8 cellular contexts compared by ENCODE assay signal in the genomic region with DNA sequence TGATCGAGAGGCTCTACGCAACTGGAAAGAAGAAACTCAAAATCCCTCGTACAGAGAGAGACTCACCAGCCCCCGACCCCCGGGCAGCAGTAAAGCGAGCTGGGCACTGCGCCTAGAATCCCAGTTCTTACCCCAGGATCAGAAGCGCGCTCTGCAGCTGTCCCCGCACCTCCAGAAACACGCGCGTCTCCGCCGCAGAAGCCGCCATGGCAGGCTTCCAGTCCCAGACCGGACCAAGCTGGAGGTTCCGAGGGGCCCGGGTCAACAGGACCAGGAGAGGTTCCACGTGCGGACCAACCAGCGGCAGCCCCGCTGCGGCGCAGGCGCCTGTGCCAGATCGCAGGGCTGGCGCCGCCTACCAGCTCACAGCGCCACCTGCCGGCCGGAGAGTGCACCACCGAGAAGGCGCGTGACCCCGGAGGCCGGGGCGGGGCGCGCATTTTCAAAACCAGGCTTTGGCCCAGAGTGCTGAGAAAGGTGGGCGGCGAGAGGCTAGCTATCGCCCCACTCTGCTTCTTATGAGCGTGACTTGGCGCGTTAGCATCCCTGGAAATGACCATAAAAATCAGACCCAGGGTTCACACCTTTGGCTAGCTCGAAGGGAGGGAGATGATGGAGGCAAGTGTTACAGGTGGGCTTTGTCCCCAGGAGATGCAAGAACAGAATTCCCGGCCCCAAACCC. TPM values are rescaled to one million over a fixed set of nuclear protein-coding genes. Genes with fewer than 3 reads are reported as not detected.
A peak's percentile ranks its signal among the peaks of the same experiment; 100 is the strongest.
DNase-seq lines count a peak whose midpoint lies in the region; ATAC-seq, FAIRE-seq and TF ChIP-seq lines count a peak whose summit lies in the region.

A gene with protein sequence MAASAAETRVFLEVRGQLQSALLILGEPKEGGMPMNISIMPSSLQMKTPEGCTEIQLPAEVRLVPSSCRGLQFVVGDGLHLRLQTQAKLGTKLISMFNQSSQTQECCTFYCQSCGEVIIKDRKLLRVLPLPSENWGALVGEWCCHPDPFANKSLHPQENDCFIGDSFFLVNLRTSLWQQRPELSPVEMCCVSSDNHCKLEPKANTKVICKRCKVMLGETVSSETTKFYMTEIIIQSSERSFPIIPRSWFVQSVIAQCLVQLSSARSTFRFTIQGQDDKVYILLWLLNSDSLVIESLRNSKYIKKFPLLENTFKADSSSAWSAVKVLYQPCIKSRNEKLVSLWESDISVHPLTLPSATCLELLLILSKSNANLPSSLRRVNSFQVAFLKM (minus strand): TSS at position 331 of the 682 bp plus-strand sequence. CDS start 123 bp downstream, at position 208.

- H3K4me2 ChIP-seq in mesendoderm (ENCODE audit: low read length) = peak within 1 kb of the TSS; percentile 58

- H4K5ac ChIP-seq in mesendoderm (ENCODE audit: low read length) = peak within 1 kb of the TSS; percentile 21

- no peak within 1 kb of the TSS for H4K8ac ChIP-seq in mesendoderm (ENCODE audit: low read depth, low read length)

- DNase-seq in CD4-positive, CD25-positive, alpha-beta regulatory T cell = peak; percentile 87 to 88 (median 88)
- DNase-seq in GM19239 (ENCODE audit: insufficient read length, low spot score) = peak; percentile 48
- DNase-seq in NCI-H748 treated with DMSO at 0.1 percent for 48 hours (lab: John Stamatoyannopoulos, UW) = peak; percentile 76
- peak; percentile 95 for DNase-seq in activated CD8-positive, alpha-beta T cell treated with anti-CD3 and anti-CD28 coated beads for 36 hours
- peak; percentile 89 for DNase-seq in effector CD8-positive, alpha-beta T cell (lab: John Stamatoyannopoulos, UW)
- peak; percentile 89 for DNase-seq in mesendoderm
- DNase-seq in stimulated activated CD8-positive, alpha-beta memory T cell treated with anti-CD3 and anti-CD28 coated beads, Interleukin-12 subunit alpha, Interleukin-12 subunit beta, amount 100 ng/mL, for 4 hours (ENCODE audit: low read depth) = peak; percentile 84

- H2BK120ac ChIP-seq in mesendoderm (ENCODE audit: low read depth, low read length) = no peak within 1 kb of the TSS

- CTCF ChIA-PET in activated CD8-positive, alpha-beta T cell treated with anti-CD3 and anti-CD28 coated beads for 36 hours (lab: Charles Lee) = interaction anchor here (0.7 to 5.0 kb wide), 51 partner anchors 10 to 843 kb away, joined by 3 to 187 read pairs (median 5); a partner anchor contains a TSS

- no peak within 1 kb of the TSS for H2AK5ac ChIP-seq in mesendoderm (ENCODE audit: low read length)

- H3K79me2 ChIP-seq in mesendoderm (ENCODE audit: control insufficient read depth, insufficient read depth, low read length) = peaks cover 3% of the 10 kb centered on the region

- peaks cover 2% of the 10 kb centered on the region for H3K79me1 ChIP-seq in mesendoderm (ENCODE audit: low read length)

- peaks cover 23 to 54% (median 41%) of the 10 kb centered on the region in 4 donors for H3K4me1 Mint-ChIP-seq in CD4-positive, CD25-positive, alpha-beta regulatory T cell
- H3K4me1 Mint-ChIP-seq in activated CD8-positive, alpha-beta T cell treated with anti-CD3 and anti-CD28 coated beads for 36 hours (ENCODE audit: low read depth) = peaks cover 48% of the 10 kb centered on the region

- H3K9me3 ChIP-seq in CD4-positive, CD25-positive, alpha-beta regulatory T cell (ENCODE audit: control insufficient read depth in 2 of 2, low read length in 2 of 2) = no peaks in the 10 kb centered on the region

- H3K36me3 ChIP-seq in CD4-positive, CD25-positive, alpha-beta regulatory T cell (ENCODE audit: control insufficient read depth, insufficient read depth, low read length) = no peaks in the 10 kb centered on the region
- no peaks in the 10 kb centered on the region for H3K36me3 ChIP-seq in mesendoderm (ENCODE audit: control insufficient read depth, insufficient read depth, low read length)

- POLR2A ChIA-PET in activated CD8-positive, alpha-beta T cell treated with anti-CD3 and anti-CD28 coated beads for 36 hours (lab: Charles Lee) = interaction anchor here (0.7 to 1.5 kb wide), 5 partner anchors 19 to 818 kb away, joined by 3 to 5 read pairs (median 3); no protein-coding TSS in a partner anchor

- ATAC-seq in CD4-positive, CD25-positive, alpha-beta regulatory T cell (ENCODE audit: low read depth in 2 of 2) = peak; percentile 73 to 75
- peak; percentile 67 for ATAC-seq in HG03439 (IDR thresholded peaks at IDR 0.05; ENCODE audit: unreplicated experiment)
- ATAC-seq in activated CD8-positive, alpha-beta T cell treated with anti-CD3 and anti-CD28 coated beads for 36 hours = peak; percentile 74

- no peak within 1 kb of the TSS for H3K23ac ChIP-seq in mesendoderm (ENCODE audit: low read length)

- peak; percentile 52 for FAIRE-seq in GM19239 (lab: Jason Lieb, UNC)

- peak within 1 kb of the TSS; percentile 75 for H3K18ac ChIP-seq in mesendoderm (ENCODE audit: low read length)

- intact Hi-C loops in activated CD8-positive, alpha-beta T cell treated with anti-CD3 and anti-CD28 coated beads for 36 hours (cut with micrococcal nuclease) = loop anchor here (5.0 kb wide), 1 partner anchor 127 kb away; a partner anchor contains a TSS

- H3K27me3 Mint-ChIP-seq in CD4-positive, CD25-positive, alpha-beta regulatory T cell = peaks cover 4% of the 10 kb centered on the region
- no peaks in the 10 kb centered on the region for H3K27me3 Mint-ChIP-seq in activated CD8-positive, alpha-beta T cell treated with anti-CD3 and anti-CD28 coated beads for 36 hours

- H3K9ac ChIP-seq in mesendoderm (ENCODE audit: low read length) = peak within 1 kb of the TSS; percentile 91

- H3K27ac ChIP-seq in CD4-positive, CD25-positive, alpha-beta regulatory T cell (ENCODE audit: insufficient read depth, low read length, poor library complexity, severe bottlenecking) = peak within 1 kb of the TSS; percentile 34
- no peak within 1 kb of the TSS for H3K27ac ChIP-seq in mesendoderm (ENCODE audit: low read depth, low read length)

- peaks cover 32% of the 10 kb centered on the region for H3K4me1 ChIP-seq in CD4-positive, CD25-positive, alpha-beta regulatory T cell (ENCODE audit: control insufficient read depth, insufficient read depth, low read length, poor library complexity, severe bottlenecking)
- no peaks in the 10 kb centered on the region for H3K4me1 ChIP-seq in mesendoderm (ENCODE audit: control insufficient read depth, low read depth, low read length)

- H2BK15ac ChIP-seq in mesendoderm (replicated peaks; ENCODE audit: low read depth) = no peak within 1 kb of the TSS

- H3K9me3 Mint-ChIP-seq in CD4-positive, CD25-positive, alpha-beta regulatory T cell = no peaks in the 10 kb centered on the region
- no peaks in the 10 kb centered on the region for H3K9me3 Mint-ChIP-seq in activated CD8-positive, alpha-beta T cell treated with anti-CD3 and anti-CD28 coated beads for 36 hours

- no CpG with 5 or more reads among the region's 48 CpGs for WGBS in mesendoderm (ENCODE audit: extremely low coverage, insufficient coverage, low lambda C conversion rate)

- no peak within 1 kb of the TSS for H2BK5ac ChIP-seq in mesendoderm (ENCODE audit: low read length)

- H3K4ac ChIP-seq in mesendoderm (ENCODE audit: low read depth, low read length) = no peak within 1 kb of the TSS

- peak within 1 kb of the TSS; percentile 79 for H3K4me3 ChIP-seq in CD4-positive, CD25-positive, alpha-beta regulatory T cell (ENCODE audit: low read depth, low read length)
- peak within 1 kb of the TSS; percentile 81 for H3K4me3 ChIP-seq in mesendoderm (ENCODE audit: low read length)

- peak within 1 kb of the TSS; percentile 96 for H3K56ac ChIP-seq in mesendoderm (ENCODE audit: low read length)

- peak within 1 kb of the TSS; percentile 26 to 68 (median 65) for H3K27ac Mint-ChIP-seq in CD4-positive, CD25-positive, alpha-beta regulatory T cell
- peak within 1 kb of the TSS; percentile 84 for H3K27ac Mint-ChIP-seq in activated CD8-positive, alpha-beta T cell treated with anti-CD3 and anti-CD28 coated beads for 36 hours

- peak; percentile 96 for TF ChIP-seq CTCF in activated CD8-positive, alpha-beta T cell treated with anti-CD3 and anti-CD28 coated beads for 36 hours (IDR thresholded peaks at IDR 0.05)

- H3K4me3 Mint-ChIP-seq in CD4-positive, CD25-positive, alpha-beta regulatory T cell = peak within 1 kb of the TSS; percentile 86 to 96 (median 90)
- H3K4me3 Mint-ChIP-seq in activated CD8-positive, alpha-beta T cell treated with anti-CD3 and anti-CD28 coated beads for 36 hours = peak within 1 kb of the TSS; percentile 88

- H3K36me3 Mint-ChIP-seq in CD4-positive, CD25-positive, alpha-beta regulatory T cell = no peaks in the 10 kb centered on the region
- H3K36me3 Mint-ChIP-seq in activated CD8-positive, alpha-beta T cell treated with anti-CD3 and anti-CD28 coated beads for 36 hours (ENCODE audit: low read depth) = peaks cover 9% of the 10 kb centered on the region

- H3K27me3 ChIP-seq in CD4-positive, CD25-positive, alpha-beta regulatory T cell (ENCODE audit: control insufficient read depth, insufficient read depth, low read length) = no peaks in the 10 kb centered on the region
- H3K27me3 ChIP-seq in mesendoderm (ENCODE audit: insufficient read depth, low read length, poor library complexity) = no peaks in the 10 kb centered on the region

RNA-seq across cellular contexts. Expression of the gene that starts here (rescaled TPM):
- 7.0 TPM for total RNA-seq in CD4-positive, CD25-positive, alpha-beta regulatory T cell
- 1 to 10 TPM; 3.8 to 7.8 (median 4.7) TPM for polyA plus RNA-seq in CD4-positive, CD25-positive, alpha-beta regulatory T cell
- 1 to 10 TPM; 6.7 to 7.6 TPM for total RNA-seq in activated CD8-positive, alpha-beta T cell treated with anti-CD3 and anti-CD28 coated beads for 36 hours
- polyA plus RNA-seq in mesendoderm (2013, experiment 1 of 2) = 13.2 TPM
- polyA plus RNA-seq in mesendoderm (2013, experiment 2 of 2) = 13.8 TPM
